1 cellular context compared by ENCODE assay signal in the genomic region with DNA sequence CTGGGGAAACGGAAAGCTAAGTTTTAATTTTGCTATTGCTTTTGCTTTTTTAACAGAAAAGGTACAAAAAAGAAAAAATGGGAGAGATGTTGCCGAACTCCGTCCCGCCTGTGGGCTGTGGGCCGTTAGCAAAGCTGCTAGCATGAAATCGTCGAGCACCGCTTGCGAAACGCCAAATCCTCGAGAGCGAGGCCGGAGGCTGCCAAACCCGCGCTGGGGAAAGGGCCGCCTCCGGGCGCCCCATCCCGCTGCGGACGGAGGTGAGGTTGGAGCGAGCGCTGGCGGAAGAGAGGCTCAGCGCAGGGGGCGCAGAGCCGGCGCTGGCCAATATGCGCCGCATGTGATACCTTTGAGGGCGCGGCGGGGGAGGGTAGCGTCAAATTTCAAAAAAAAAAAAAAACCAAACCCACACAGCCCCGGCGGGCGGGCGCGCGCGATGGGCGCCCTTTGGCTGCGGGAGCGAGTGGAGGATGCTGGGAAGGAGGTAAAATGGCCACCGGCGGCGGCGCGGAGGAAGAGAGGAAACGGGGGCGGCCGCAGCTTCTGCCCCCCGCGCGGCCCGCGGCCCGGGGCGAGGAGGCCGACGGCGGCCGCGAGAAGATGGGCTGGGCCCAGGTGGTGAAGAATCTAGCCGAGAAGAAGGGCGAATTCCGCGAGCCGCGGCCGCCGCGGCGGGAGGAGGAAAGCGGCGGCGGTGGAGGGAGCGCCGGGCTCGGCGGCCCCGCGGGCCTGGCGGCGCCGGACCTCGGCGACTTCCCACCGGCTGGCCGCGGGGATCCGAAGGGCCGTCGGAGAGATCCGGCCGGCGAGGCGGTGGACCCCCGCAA.
TF ChIP-seq lines count a peak whose summit lies in the region.

A gene with protein sequence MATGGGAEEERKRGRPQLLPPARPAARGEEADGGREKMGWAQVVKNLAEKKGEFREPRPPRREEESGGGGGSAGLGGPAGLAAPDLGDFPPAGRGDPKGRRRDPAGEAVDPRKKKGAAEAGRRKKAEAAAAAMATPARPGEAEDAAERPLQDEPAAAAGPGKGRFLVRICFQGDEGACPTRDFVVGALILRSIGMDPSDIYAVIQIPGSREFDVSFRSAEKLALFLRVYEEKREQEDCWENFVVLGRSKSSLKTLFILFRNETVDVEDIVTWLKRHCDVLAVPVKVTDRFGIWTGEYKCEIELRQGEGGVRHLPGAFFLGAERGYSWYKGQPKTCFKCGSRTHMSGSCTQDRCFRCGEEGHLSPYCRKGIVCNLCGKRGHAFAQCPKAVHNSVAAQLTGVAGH (plus strand): TSS at position 473 of the 827 bp plus-strand sequence. CDS start 17 bp downstream, at position 490.

TF ChIP-seq in HepG2, 621 proteins besides CTCF, POLR2A, EP300 and RAD21 (continued from another document and continues in another):
- TF ChIP-seq, protein P1, sequence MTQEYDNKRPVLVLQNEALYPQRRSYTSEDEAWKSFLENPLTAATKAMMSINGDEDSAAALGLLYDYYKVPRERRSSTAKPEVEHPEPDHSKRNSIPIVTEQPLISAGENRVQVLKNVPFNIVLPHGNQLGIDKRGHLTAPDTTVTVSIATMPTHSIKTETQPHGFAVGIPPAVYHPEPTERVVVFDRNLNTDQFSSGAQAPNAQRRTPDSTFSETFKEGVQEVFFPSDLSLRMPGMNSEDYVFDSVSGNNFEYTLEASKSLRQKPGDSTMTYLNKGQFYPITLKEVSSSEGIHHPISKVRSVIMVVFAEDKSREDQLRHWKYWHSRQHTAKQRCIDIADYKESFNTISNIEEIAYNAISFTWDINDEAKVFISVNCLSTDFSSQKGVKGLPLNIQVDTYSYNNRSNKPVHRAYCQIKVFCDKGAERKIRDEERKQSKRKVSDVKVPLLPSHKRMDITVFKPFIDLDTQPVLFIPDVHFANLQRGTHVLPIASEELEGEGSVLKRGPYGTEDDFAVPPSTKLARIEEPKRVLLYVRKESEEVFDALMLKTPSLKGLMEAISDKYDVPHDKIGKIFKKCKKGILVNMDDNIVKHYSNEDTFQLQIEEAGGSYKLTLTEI (CRISPR knock-in tag; conservative IDR thresholded peaks at IDR 0.05): no peak
- TF ChIP-seq ZSCAN25 (CRISPR knock-in tag; IDR thresholded peaks at IDR 0.05): peak; percentile 87
- no peak for TF ChIP-seq ZNF550 (CRISPR knock-in tag; IDR thresholded peaks at IDR 0.05; ENCODE audit: borderline replicate concordance)
- TF ChIP-seq SOX5 (CRISPR knock-in tag; IDR thresholded peaks at IDR 0.05; ENCODE audit: borderline replicate concordance): peak; percentile 88
- TF ChIP-seq, protein P2, sequence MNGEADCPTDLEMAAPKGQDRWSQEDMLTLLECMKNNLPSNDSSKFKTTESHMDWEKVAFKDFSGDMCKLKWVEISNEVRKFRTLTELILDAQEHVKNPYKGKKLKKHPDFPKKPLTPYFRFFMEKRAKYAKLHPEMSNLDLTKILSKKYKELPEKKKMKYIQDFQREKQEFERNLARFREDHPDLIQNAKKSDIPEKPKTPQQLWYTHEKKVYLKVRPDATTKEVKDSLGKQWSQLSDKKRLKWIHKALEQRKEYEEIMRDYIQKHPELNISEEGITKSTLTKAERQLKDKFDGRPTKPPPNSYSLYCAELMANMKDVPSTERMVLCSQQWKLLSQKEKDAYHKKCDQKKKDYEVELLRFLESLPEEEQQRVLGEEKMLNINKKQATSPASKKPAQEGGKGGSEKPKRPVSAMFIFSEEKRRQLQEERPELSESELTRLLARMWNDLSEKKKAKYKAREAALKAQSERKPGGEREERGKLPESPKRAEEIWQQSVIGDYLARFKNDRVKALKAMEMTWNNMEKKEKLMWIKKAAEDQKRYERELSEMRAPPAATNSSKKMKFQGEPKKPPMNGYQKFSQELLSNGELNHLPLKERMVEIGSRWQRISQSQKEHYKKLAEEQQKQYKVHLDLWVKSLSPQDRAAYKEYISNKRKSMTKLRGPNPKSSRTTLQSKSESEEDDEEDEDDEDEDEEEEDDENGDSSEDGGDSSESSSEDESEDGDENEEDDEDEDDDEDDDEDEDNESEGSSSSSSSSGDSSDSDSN (CRISPR knock-in tag; IDR thresholded peaks at IDR 0.05): peak; percentile 100
- peak; percentile 99 for TF ChIP-seq ZFP90 (CRISPR knock-in tag; IDR thresholded peaks at IDR 0.05; ENCODE audit: borderline replicate concordance)
- TF ChIP-seq POLR2AphosphoS2 (IDR thresholded peaks at IDR 0.05; ENCODE audit: low read depth, low read length): no peak
- TF ChIP-seq, protein P3, sequence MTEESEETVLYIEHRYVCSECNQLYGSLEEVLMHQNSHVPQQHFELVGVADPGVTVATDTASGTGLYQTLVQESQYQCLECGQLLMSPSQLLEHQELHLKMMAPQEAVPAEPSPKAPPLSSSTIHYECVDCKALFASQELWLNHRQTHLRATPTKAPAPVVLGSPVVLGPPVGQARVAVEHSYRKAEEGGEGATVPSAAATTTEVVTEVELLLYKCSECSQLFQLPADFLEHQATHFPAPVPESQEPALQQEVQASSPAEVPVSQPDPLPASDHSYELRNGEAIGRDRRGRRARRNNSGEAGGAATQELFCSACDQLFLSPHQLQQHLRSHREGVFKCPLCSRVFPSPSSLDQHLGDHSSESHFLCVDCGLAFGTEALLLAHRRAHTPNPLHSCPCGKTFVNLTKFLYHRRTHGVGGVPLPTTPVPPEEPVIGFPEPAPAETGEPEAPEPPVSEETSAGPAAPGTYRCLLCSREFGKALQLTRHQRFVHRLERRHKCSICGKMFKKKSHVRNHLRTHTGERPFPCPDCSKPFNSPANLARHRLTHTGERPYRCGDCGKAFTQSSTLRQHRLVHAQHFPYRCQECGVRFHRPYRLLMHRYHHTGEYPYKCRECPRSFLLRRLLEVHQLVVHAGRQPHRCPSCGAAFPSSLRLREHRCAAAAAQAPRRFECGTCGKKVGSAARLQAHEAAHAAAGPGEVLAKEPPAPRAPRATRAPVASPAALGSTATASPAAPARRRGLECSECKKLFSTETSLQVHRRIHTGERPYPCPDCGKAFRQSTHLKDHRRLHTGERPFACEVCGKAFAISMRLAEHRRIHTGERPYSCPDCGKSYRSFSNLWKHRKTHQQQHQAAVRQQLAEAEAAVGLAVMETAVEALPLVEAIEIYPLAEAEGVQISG (CRISPR knock-in tag; IDR thresholded peaks at IDR 0.05): peak; percentile 96
- TF ChIP-seq SETDB1 (CRISPR knock-in tag; IDR thresholded peaks at IDR 0.05; ENCODE audit: borderline replicate concordance): 0 out of 2 replicates have a peak, but pooled peaks have one; percentile 28
- peak; percentile 77 for TF ChIP-seq ESRRA (CRISPR knock-in tag; IDR thresholded peaks at IDR 0.05; ENCODE audit: low read depth)
- peak; percentile 92 for TF ChIP-seq ZSCAN29 (CRISPR knock-in tag; conservative IDR thresholded peaks at IDR 0.05)
- TF ChIP-seq, protein P4, sequence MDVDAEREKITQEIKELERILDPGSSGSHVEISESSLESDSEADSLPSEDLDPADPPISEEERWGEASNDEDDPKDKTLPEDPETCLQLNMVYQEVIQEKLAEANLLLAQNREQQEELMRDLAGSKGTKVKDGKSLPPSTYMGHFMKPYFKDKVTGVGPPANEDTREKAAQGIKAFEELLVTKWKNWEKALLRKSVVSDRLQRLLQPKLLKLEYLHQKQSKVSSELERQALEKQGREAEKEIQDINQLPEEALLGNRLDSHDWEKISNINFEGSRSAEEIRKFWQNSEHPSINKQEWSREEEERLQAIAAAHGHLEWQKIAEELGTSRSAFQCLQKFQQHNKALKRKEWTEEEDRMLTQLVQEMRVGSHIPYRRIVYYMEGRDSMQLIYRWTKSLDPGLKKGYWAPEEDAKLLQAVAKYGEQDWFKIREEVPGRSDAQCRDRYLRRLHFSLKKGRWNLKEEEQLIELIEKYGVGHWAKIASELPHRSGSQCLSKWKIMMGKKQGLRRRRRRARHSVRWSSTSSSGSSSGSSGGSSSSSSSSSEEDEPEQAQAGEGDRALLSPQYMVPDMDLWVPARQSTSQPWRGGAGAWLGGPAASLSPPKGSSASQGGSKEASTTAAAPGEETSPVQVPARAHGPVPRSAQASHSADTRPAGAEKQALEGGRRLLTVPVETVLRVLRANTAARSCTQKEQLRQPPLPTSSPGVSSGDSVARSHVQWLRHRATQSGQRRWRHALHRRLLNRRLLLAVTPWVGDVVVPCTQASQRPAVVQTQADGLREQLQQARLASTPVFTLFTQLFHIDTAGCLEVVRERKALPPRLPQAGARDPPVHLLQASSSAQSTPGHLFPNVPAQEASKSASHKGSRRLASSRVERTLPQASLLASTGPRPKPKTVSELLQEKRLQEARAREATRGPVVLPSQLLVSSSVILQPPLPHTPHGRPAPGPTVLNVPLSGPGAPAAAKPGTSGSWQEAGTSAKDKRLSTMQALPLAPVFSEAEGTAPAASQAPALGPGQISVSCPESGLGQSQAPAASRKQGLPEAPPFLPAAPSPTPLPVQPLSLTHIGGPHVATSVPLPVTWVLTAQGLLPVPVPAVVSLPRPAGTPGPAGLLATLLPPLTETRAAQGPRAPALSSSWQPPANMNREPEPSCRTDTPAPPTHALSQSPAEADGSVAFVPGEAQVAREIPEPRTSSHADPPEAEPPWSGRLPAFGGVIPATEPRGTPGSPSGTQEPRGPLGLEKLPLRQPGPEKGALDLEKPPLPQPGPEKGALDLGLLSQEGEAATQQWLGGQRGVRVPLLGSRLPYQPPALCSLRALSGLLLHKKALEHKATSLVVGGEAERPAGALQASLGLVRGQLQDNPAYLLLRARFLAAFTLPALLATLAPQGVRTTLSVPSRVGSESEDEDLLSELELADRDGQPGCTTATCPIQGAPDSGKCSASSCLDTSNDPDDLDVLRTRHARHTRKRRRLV (CRISPR knock-in tag; IDR thresholded peaks at IDR 0.05): peak; percentile 98
- TF ChIP-seq ZNF24 (IDR thresholded peaks at IDR 0.05): 0 out of 2 replicates have a peak, but pooled peaks have one; percentile 64
- TF ChIP-seq, protein P5, sequence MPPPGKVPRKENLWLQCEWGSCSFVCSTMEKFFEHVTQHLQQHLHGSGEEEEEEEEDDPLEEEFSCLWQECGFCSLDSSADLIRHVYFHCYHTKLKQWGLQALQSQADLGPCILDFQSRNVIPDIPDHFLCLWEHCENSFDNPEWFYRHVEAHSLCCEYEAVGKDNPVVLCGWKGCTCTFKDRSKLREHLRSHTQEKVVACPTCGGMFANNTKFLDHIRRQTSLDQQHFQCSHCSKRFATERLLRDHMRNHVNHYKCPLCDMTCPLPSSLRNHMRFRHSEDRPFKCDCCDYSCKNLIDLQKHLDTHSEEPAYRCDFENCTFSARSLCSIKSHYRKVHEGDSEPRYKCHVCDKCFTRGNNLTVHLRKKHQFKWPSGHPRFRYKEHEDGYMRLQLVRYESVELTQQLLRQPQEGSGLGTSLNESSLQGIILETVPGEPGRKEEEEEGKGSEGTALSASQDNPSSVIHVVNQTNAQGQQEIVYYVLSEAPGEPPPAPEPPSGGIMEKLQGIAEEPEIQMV (CRISPR knock-in tag; IDR thresholded peaks at IDR 0.05; ENCODE audit: low read depth): peak; percentile 95; the same call in 1 of the 2 replicates
- TF ChIP-seq NR1H2 (CRISPR knock-in tag; IDR thresholded peaks at IDR 0.05; ENCODE audit: borderline replicate concordance, low read depth): peak; percentile 66; the same call in 1 of the 2 replicates
- peak; percentile 92; the same call in 1 of the 2 replicates for TF ChIP-seq YEATS2 (CRISPR knock-in tag; IDR thresholded peaks at IDR 0.05; ENCODE audit: borderline replicate concordance)
- TF ChIP-seq JUN (CRISPR knock-in tag; IDR thresholded peaks at IDR 0.05): peak; percentile 49
- TF ChIP-seq SAFB2 (CRISPR knock-in tag; IDR thresholded peaks at IDR 0.05; ENCODE audit: borderline replicate concordance, low read depth): peak; percentile 70; the same call in 1 of the 2 replicates
- no peak for TF ChIP-seq ATRX (CRISPR knock-in tag; IDR thresholded peaks at IDR 0.05; ENCODE audit: borderline replicate concordance)
- peak; percentile 84 for TF ChIP-seq ZNF263 (CRISPR knock-in tag; IDR thresholded peaks at IDR 0.05)
- TF ChIP-seq, protein P6, sequence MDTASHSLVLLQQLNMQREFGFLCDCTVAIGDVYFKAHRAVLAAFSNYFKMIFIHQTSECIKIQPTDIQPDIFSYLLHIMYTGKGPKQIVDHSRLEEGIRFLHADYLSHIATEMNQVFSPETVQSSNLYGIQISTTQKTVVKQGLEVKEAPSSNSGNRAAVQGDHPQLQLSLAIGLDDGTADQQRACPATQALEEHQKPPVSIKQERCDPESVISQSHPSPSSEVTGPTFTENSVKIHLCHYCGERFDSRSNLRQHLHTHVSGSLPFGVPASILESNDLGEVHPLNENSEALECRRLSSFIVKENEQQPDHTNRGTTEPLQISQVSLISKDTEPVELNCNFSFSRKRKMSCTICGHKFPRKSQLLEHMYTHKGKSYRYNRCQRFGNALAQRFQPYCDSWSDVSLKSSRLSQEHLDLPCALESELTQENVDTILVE (CRISPR knock-in tag; IDR thresholded peaks at IDR 0.05): peak; percentile 99
- TF ChIP-seq, protein P7, sequence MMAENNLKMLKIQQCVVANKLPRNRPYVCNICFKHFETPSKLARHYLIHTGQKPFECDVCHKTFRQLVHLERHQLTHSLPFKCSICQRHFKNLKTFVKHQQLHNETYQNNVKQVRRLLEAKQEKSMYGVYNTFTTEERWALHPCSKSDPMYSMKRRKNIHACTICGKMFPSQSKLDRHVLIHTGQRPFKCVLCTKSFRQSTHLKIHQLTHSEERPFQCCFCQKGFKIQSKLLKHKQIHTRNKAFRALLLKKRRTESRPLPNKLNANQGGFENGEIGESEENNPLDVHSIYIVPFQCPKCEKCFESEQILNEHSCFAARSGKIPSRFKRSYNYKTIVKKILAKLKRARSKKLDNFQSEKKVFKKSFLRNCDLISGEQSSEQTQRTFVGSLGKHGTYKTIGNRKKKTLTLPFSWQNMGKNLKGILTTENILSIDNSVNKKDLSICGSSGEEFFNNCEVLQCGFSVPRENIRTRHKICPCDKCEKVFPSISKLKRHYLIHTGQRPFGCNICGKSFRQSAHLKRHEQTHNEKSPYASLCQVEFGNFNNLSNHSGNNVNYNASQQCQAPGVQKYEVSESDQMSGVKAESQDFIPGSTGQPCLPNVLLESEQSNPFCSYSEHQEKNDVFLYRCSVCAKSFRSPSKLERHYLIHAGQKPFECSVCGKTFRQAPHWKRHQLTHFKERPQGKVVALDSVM (CRISPR knock-in tag; IDR thresholded peaks at IDR 0.05): peak; percentile 98
- TF ChIP-seq, protein P8, sequence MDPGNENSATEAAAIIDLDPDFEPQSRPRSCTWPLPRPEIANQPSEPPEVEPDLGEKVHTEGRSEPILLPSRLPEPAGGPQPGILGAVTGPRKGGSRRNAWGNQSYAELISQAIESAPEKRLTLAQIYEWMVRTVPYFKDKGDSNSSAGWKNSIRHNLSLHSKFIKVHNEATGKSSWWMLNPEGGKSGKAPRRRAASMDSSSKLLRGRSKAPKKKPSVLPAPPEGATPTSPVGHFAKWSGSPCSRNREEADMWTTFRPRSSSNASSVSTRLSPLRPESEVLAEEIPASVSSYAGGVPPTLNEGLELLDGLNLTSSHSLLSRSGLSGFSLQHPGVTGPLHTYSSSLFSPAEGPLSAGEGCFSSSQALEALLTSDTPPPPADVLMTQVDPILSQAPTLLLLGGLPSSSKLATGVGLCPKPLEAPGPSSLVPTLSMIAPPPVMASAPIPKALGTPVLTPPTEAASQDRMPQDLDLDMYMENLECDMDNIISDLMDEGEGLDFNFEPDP (CRISPR knock-in tag; conservative IDR thresholded peaks at IDR 0.05): no peak
